8 cellular contexts compared by ENCODE assay signal in the genomic region with DNA sequence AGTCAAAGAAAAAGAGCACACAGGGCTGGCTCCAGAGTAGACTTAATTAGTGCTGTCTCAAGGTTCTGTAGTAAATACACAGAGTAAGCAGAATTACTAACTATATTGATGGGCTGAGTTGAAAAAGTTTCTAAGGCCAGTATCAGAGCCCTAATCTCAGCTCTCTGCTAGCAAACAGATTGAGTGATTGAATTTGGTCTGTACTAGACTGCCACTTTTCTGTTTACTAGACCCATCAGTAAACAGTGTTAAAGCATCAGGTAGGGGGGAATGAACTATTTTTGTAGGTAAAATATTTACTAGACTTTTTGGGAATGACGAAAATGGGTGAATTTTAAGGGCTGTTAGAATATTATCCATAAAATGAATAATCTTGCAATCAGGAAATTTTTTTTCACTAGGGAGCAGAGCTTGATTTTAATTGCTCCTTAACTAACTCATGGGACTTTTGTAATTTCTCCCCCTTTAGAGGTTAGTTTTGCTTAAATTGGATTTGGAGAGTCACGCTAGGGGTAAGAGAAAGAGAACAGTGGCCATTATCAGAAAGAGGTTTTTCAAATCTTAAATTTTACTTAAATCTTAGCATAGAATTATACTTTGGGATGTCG. TPM values are rescaled to one million over a fixed set of nuclear protein-coding genes. Genes with fewer than 3 reads are reported as not detected.
DNase-seq lines count a peak whose midpoint lies in the region; ATAC-seq, FAIRE-seq and TF ChIP-seq lines count a peak whose summit lies in the region.

No MANE protein-coding gene starts in this region.

- intact Hi-C loops in transverse colon (cut with DNase I; ENCODE audit: low total_unique reads), result no loop called here

- H3K4me3 ChIP-seq in cardiac fibroblast (replicated peaks in 1 of 2; ENCODE audit: low read depth in 2 of 2, low read length in 2 of 2) (peak overlapping the region; percentile 40 to 43), mononuclear cell (ENCODE audit: low read length) (peak overlapping the region; percentile 23), transverse colon (peak overlapping the region in 3 of 4 donors; percentile 18 to 48 (median 31))

- TF ChIP-seq POLR2A in transverse colon (IDR thresholded peaks at IDR 0.05), result no peak

- peak overlapping the region; percentile 50 for H3K4me3 Mint-ChIP-seq in activated naive CD4-positive, alpha-beta T cell treated with anti-CD3 and anti-CD28 coated beads, Interleukin-2, amount 10 ng/mL, durations not matched to agents 7 days and 5 days

- TF ChIP-seq EP300 in transverse colon (IDR thresholded peaks at IDR 0.05; ENCODE audit: low read depth), result no peak

- H3K9me3 Mint-ChIP-seq in activated naive CD4-positive, alpha-beta T cell treated with anti-CD3 and anti-CD28 coated beads, Interleukin-2, amount 10 ng/mL, durations not matched to agents 7 days and 5 days, result peaks cover 24% of the 10 kb centered on the region

- H3K27me3 ChIP-seq in mononuclear cell (ENCODE audit: insufficient read depth, low read length), result peaks cover 2% of the 10 kb centered on the region
- H3K27me3 ChIP-seq in transverse colon, result peaks cover 3% of the 10 kb centered on the region

- no peak for DNase-seq in activated naive CD4-positive, alpha-beta T cell treated with anti-CD3 and anti-CD28 coated beads, Interleukin-2, amount 10 ng/mL, durations not matched to agents 7 days and 5 days
- no peak for DNase-seq in activated naive CD4-positive, alpha-beta T cell treated with Interleukin-2 at 50 U/mL for 16 hours
- DNase-seq in cardiac fibroblast (ENCODE audit: low read depth in 2 of 2), result no peak
- no peak for DNase-seq in transverse colon
- DNase-seq in HCEC 1CT, result no peak
- DNase-seq in frontal cortex (ENCODE audit: low spot score in 2 of 2), result no peak

- peaks cover 26% of the 10 kb centered on the region for H3K27me3 Mint-ChIP-seq in activated naive CD4-positive, alpha-beta T cell treated with anti-CD3 and anti-CD28 coated beads, Interleukin-2, amount 10 ng/mL, durations not matched to agents 7 days and 5 days

- no peaks in the 10 kb centered on the region for H3K36me3 ChIP-seq in transverse colon

- ATAC-seq in HG03280 (IDR thresholded peaks at IDR 0.05; ENCODE audit: unreplicated experiment), result no peak

- H3K4me1 Mint-ChIP-seq in activated naive CD4-positive, alpha-beta T cell treated with anti-CD3 and anti-CD28 coated beads, Interleukin-2, amount 10 ng/mL, durations not matched to agents 7 days and 5 days, result peaks cover 63% of the 10 kb centered on the region

- CTCF ChIA-PET in activated naive CD4-positive, alpha-beta T cell treated with anti-CD3 and anti-CD28 coated beads, Interleukin-2, amount 10 ng/mL, durations not matched to agents 7 days and 5 days (lab: Charles Lee), result interaction anchor here (1.0 to 2.3 kb wide), 5 partner anchors 11 to 45 kb away, joined by 3 to 14 read pairs (median 4); no protein-coding TSS in a partner anchor

- WGBS in transverse colon (ENCODE audit: low coverage in 1 of 2), 2 donors, result 42 to 44% methylated on average over 2 to 3 of the region's 3 CpGs

- peaks cover 23% of the 10 kb centered on the region for H3K4me1 ChIP-seq in mononuclear cell (ENCODE audit: insufficient read depth, low read length)
- peaks cover 0 to 13% (median 5%) of the 10 kb centered on the region in 4 donors for H3K4me1 ChIP-seq in transverse colon

- in situ Hi-C loops in transverse colon (cut with MboI; ENCODE audit: low pct_ligation_motif_present in 1 of 4, low pct_unique_long_range_greater_than_20kb in 1 of 4, low sequenced_read_pairs in 3 of 4), result no loop called here

- FAIRE-seq in frontal cortex (lab: Jason Lieb, UNC), result no peak

- H3K9me3 ChIP-seq in mononuclear cell (ENCODE audit: low read depth, low read length), result no peaks in the 10 kb centered on the region
- no peaks in the 10 kb centered on the region for H3K9me3 ChIP-seq in transverse colon

- peak overlapping the region; percentile 78 for H3K27ac Mint-ChIP-seq in activated naive CD4-positive, alpha-beta T cell treated with anti-CD3 and anti-CD28 coated beads, Interleukin-2, amount 10 ng/mL, durations not matched to agents 7 days and 5 days

- peaks cover 30% of the 10 kb centered on the region for H3K36me3 Mint-ChIP-seq in activated naive CD4-positive, alpha-beta T cell treated with anti-CD3 and anti-CD28 coated beads, Interleukin-2, amount 10 ng/mL, durations not matched to agents 7 days and 5 days

- no peak for TF ChIP-seq CTCF in cardiac fibroblast (IDR thresholded peaks at IDR 0.05; ENCODE audit: low read depth, low read length)
- TF ChIP-seq CTCF in transverse colon (IDR thresholded peaks at IDR 0.05), result no peak

- H3K27ac ChIP-seq in transverse colon, result peak overlapping the region in 3 of 4 donors; percentile 14 to 50 (median 36)

RNA-seq across cellular contexts. Expression of gene RASGEF1A, which starts 37.3 kb away (rescaled TPM):
- 1.3 TPM for total RNA-seq in mononuclear cell
- 1 to 10 TPM in 1 of 4 donors, under 1 TPM in 1, not detected in 2; 0.41 to 2.5 TPM for total RNA-seq in transverse colon
- total RNA-seq in frontal cortex, result 11.4 TPM
